ENCODE assay signal across 8 cellular contexts in genomic region chr1:109906160-109906838, GRCh38. TPM values are rescaled to one million over a fixed set of nuclear protein-coding genes. Genes with fewer than 3 reads are reported as not detected.
DNase-seq lines count a peak whose midpoint lies in the region; ATAC-seq and TF ChIP-seq lines count a peak whose summit lies in the region.

No MANE protein-coding gene starts in this region.

- H3K4me1 ChIP-seq in uterus (peaks cover 0 to 8% of the 10 kb centered on the region in 2 donors), aorta (ENCODE audit: control insufficient read depth in 1 of 2, insufficient read depth in 2 of 2, low read length in 2 of 2) (no peaks in the 10 kb centered on the region)

- H3K9me3 ChIP-seq in T-helper 17 cell (ENCODE audit: control insufficient read depth, low read length, poor library complexity, severe bottlenecking) (no peaks in the 10 kb centered on the region), uterus (no peaks in the 10 kb centered on the region), aorta (ENCODE audit: control insufficient read depth, low read length) (no peaks in the 10 kb centered on the region)

- H3K9me3 Mint-ChIP-seq in effector memory CD8-positive, alpha-beta T cell: no peaks in the 10 kb centered on the region

- H3K27me3 ChIP-seq in brain microvascular endothelial cell (replicated peaks) (no peaks in the 10 kb centered on the region), uterus (no peaks in the 10 kb centered on the region), aorta (ENCODE audit: control insufficient read depth in 1 of 2, insufficient read depth in 2 of 2, low read length in 1 of 2) (no peaks in the 10 kb centered on the region)

- H3K4me1 Mint-ChIP-seq in T-helper 17 cell: peaks cover 42% of the 10 kb centered on the region
- H3K4me1 Mint-ChIP-seq in effector memory CD8-positive, alpha-beta T cell (ENCODE audit: low read depth in 2 of 2): peaks cover 32 to 35% of the 10 kb centered on the region in 2 donors

- H3K27ac ChIP-seq in brain microvascular endothelial cell: no peak overlapping the region
- no peak overlapping the region for H3K27ac ChIP-seq in uterus
- no peak overlapping the region for H3K27ac ChIP-seq in aorta (ENCODE audit: low read depth in 1 of 2, low read length in 2 of 2)

- TF ChIP-seq POLR2A in uterus (IDR thresholded peaks at IDR 0.05): no peak

- H3K4me3 Mint-ChIP-seq in T-helper 17 cell: peak overlapping the region; percentile 81
- H3K4me3 Mint-ChIP-seq in effector memory CD8-positive, alpha-beta T cell: peak overlapping the region; percentile 73 to 74

- in situ Hi-C loops in brain microvascular endothelial cell (cut with HindIII; ENCODE audit: low pct_ligation_motif_present, low sequenced_read_pairs): no loop called here

- intact Hi-C loops in uterus (cut with DNase I; ENCODE audit: low total_unique reads) (no loop called here), aorta (cut with DNase I) (no loop called here)

- ATAC-seq in GM19025 (IDR thresholded peaks at IDR 0.05; ENCODE audit: low read depth, unreplicated experiment) (peak; percentile 90), HG03045 (IDR thresholded peaks at IDR 0.05; ENCODE audit: unreplicated experiment) (peak; percentile 71), T-helper 17 cell (peak; percentile 87), aorta (ENCODE audit: low FRiP score) (no peak)
- ATAC-seq in effector memory CD8-positive, alpha-beta T cell (replicated peaks): peak; percentile 87

- whole genome bisulfite sequencing in aorta, 2 donors: 91 to 95% methylated on average over 7 of the region's 7 CpGs

- H3K36me3 Mint-ChIP-seq in T-helper 17 cell (ENCODE audit: low read depth): no peaks in the 10 kb centered on the region
- H3K36me3 Mint-ChIP-seq in effector memory CD8-positive, alpha-beta T cell (ENCODE audit: insufficient read depth): peaks cover 9% of the 10 kb centered on the region

- peak overlapping the region; percentile 95 for H3K27ac Mint-ChIP-seq in T-helper 17 cell
- H3K27ac Mint-ChIP-seq in effector memory CD8-positive, alpha-beta T cell: peak overlapping the region; percentile 97 to 98

- no peaks in the 10 kb centered on the region for H3K27me3 Mint-ChIP-seq in T-helper 17 cell
- H3K27me3 Mint-ChIP-seq in effector memory CD8-positive, alpha-beta T cell: no peaks in the 10 kb centered on the region

- H3K4me3 ChIP-seq in brain microvascular endothelial cell (ENCODE audit: low read depth, low read length): no peak overlapping the region
- no peak overlapping the region for H3K4me3 ChIP-seq in uterus
- no peak overlapping the region for H3K4me3 ChIP-seq in aorta (ENCODE audit: low read length in 2 of 2)

- H3K36me3 ChIP-seq in brain microvascular endothelial cell (replicated peaks): no peaks in the 10 kb centered on the region
- H3K36me3 ChIP-seq in uterus: no peaks in the 10 kb centered on the region
- H3K36me3 ChIP-seq in aorta (ENCODE audit: control insufficient read depth in 1 of 2, insufficient read depth in 2 of 2, low read length in 1 of 2): no peaks in the 10 kb centered on the region

- TF ChIP-seq CTCF in brain microvascular endothelial cell (IDR thresholded peaks at IDR 0.05; ENCODE audit: low read depth, low read length, missing control alignments) (no peak), uterus (IDR thresholded peaks at IDR 0.05) (no peak)

- DNase-seq in T-helper 17 cell (peak in 1 of 3 donors; percentile 15), brain microvascular endothelial cell (no peak), DMS 273 (lab: John Stamatoyannopoulos, UW; ENCODE audit: unreplicated experiment) (no peak), uterus (no peak), aorta (no peak)
- peak; percentile 34 to 43 (median 38) for DNase-seq in effector memory CD8-positive, alpha-beta T cell

RNA-seq across cellular contexts. Expression of gene CSF1, which starts 4.3 kb away (rescaled TPM):
- total RNA-seq in T-helper 17 cell: 10 to 100 TPM; 15.4 to 20.3 TPM
- total RNA-seq in uterus: 10 to 100 TPM; 19.8 to 48.2 (median 34.2) TPM
- 10 to 100 TPM; 66.8 to 69.1 TPM for total RNA-seq in aorta
- polyA plus RNA-seq in aorta: 10 to 100 TPM in 1 of 2 donors, 1 to 10 TPM in 1; 5.0 to 31.4 TPM

Comparison
In these comparisons a context has a peak if more than half of its experiments do, and no peak if none do; other contexts are left out.
1. DNase-seq: peak in effector memory CD8-positive, alpha-beta T cell (3 of 3); none in brain microvascular endothelial cell (single experiment), DMS 273 (single experiment), uterus (0 of 2) and aorta (0 of 2).